Comparison of ENCODE assay signal across 28 cellular contexts in the genomic region with DNA sequence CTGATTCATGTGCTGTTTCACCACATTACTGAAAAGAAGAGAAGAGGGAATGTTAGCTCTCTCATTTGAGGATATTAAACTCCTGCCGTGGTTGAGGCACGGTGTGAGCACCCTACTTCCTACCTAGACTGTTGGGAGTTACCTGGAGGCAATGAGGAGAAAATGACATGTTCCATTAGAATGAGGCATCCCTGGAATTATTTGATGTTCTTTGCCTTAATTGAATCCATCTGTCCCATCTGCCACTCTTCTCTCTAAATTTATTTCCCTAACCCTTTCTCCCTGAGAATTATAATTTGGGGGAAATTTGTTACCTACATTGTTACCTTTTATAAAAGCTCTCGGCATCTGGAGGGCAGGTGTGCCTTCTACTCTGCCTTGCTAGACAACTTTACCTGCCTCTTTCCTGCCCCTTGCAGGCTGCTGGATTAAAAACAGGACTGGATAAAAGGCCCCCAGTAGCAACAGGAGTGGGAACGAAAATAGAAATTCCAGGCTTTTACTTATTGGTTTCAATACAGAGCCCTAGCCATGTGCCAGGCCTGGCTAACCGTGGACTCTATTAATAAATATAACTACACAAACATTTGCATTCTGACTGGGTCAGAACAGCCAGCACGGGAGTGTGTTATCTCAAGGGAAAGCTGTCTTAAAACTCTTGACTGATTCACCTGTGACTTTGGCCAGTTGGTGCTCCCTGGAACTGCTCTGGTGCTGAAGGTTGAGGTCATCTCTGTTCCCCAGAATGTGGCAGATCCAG. TPM values are rescaled to one million over a fixed set of nuclear protein-coding genes. Genes with fewer than 3 reads are reported as not detected.
DNase-seq lines count a peak whose midpoint lies in the region; ATAC-seq and TF ChIP-seq lines count a peak whose summit lies in the region.
"Had no signal": no experiment of that assay in that cellular context is flagged by ENCODE, and none has a peak within 500 bp of the region (broad histone marks: within the 10 kb centered on the region; RNA-seq: fewer than 3 reads in every experiment).

No MANE protein-coding gene starts in this region.

- no peak overlapping the region for H4K91ac ChIP-seq in trophoblast cell (ENCODE audit: low read depth, low read length)

- H3K79me1 ChIP-seq in trophoblast cell (ENCODE audit: low read length) = peaks cover 8% of the 10 kb centered on the region

- H3K27me3 ChIP-seq in GM23248 (replicated peaks; ENCODE audit: insufficient read depth) (no peaks in the 10 kb centered on the region), body of pancreas (no peaks in the 10 kb centered on the region), spleen (replicated peaks in 1 of 7) (peaks cover 0 to 20% (median 4%) of the 10 kb centered on the region in 7 donors), trophoblast cell (ENCODE audit: insufficient read depth, low read length) (no peaks in the 10 kb centered on the region)
- H3K27me3 ChIP-seq: BE2C, tibial artery had no signal

- H3K27me3 Mint-ChIP-seq in neural crest cell (ENCODE audit: low read depth) = peaks cover 9% of the 10 kb centered on the region
- H3K27me3 Mint-ChIP-seq: activated CD4-positive, alpha-beta memory T cell treated with anti-CD3 and anti-CD28 coated beads for 36 hours had no signal

- peak; percentile 19 for DNase-seq in GM23248
- peak; percentile 70 for DNase-seq in NCI-H2081 treated with DMSO at 0.1 percent for 48 hours (lab: John Stamatoyannopoulos, UW)
- peak; percentile 14 to 51 (median 40) for DNase-seq in body of pancreas
- DNase-seq in neural crest cell (ENCODE audit: low read depth, low spot score) = no peak
- DNase-seq in spleen = no peak
- no peak for DNase-seq in trophoblast cell
- DNase-seq: activated CD4-positive, alpha-beta memory T cell treated with anti-CD3 and anti-CD28 coated beads for 36 hours; activated T-cell treated with anti-CD3 and anti-CD28 coated beads, Interleukin-2, amount 50 U/mL, for 72 hours; BE2C; cerebellar nuclear complex; DMS153; H7; immature natural killer cell; KG1; left cardiac atrium; MM.1S; NCI-H510A treated with DMSO at 0.1 percent for 48 hours; nephron progenitor cell; NK-92 treated with Interleukin-12 subunit alpha and Interleukin-12 subunit beta, amount 100 ng/mL, for 24 hours; stimulated activated CD4-positive, alpha-beta T cell treated with anti-CD3 and anti-CD28 coated beads, Interleukin-2, amount 100 ng/mL, for 24 hours; stimulated activated CD8-positive, alpha-beta memory T cell treated with anti-CD3 and anti-CD28 coated beads, Interleukin-4, amount 100 ng/mL, for 48 hours; stimulated activated naive CD8-positive, alpha-beta T cell treated with anti-CD3 and anti-CD28 coated beads, Interleukin-15, amount 100 ng/mL, for 72 hours; tibial artery had no signal

- in situ Hi-C loops in GM23248 (cut with MboI) = no loop called here

- no peaks in the 10 kb centered on the region for H3K9me3 Mint-ChIP-seq in neural crest cell
- H3K9me3 Mint-ChIP-seq: activated CD4-positive, alpha-beta memory T cell treated with anti-CD3 and anti-CD28 coated beads for 36 hours; activated T-cell treated with anti-CD3 and anti-CD28 coated beads, Interleukin-2, amount 50 U/mL, for 72 hours; immature natural killer cell; stimulated activated naive CD8-positive, alpha-beta T cell treated with anti-CD3 and anti-CD28 coated beads, Interleukin-15, amount 100 ng/mL, for 72 hours; T-helper 1 cell treated with Interleukin-12 subunit alpha and Interleukin-12 subunit beta and Interleukin-4 antibody, amounts not matched to agents 30 μg/mL and 1 μg/mL, for 36 hours had no signal

- H3K9me3 ChIP-seq in GM23248 (ENCODE audit: low read depth) = no peaks in the 10 kb centered on the region
- no peaks in the 10 kb centered on the region for H3K9me3 ChIP-seq in body of pancreas
- H3K9me3 ChIP-seq in spleen = no peaks in the 10 kb centered on the region
- H3K9me3 ChIP-seq in trophoblast cell (ENCODE audit: insufficient read depth, low read depth, low read length) = no peaks in the 10 kb centered on the region
- H3K9me3 ChIP-seq: BE2C, tibial artery had no signal

- peaks cover 2% of the 10 kb centered on the region for H3K36me3 Mint-ChIP-seq in neural crest cell (ENCODE audit: low read depth)
- H3K36me3 Mint-ChIP-seq: activated CD4-positive, alpha-beta memory T cell treated with anti-CD3 and anti-CD28 coated beads for 36 hours had no signal

- TF ChIP-seq POLR2A in body of pancreas (IDR thresholded peaks at IDR 0.05) (no peak), spleen (IDR thresholded peaks at IDR 0.05) (no peak)

- H3K14ac ChIP-seq in trophoblast cell (ENCODE audit: low read length) = no peak overlapping the region

- H2BK120ac ChIP-seq in trophoblast cell (ENCODE audit: insufficient read depth, low read length, poor library complexity) = no peak overlapping the region

- H3K36me3 ChIP-seq in GM23248 (ENCODE audit: low read depth) (no peaks in the 10 kb centered on the region), body of pancreas (replicated peaks in 1 of 2; ENCODE audit: insufficient read depth in 1 of 2, low read depth in 2 of 2) (no peaks in the 10 kb centered on the region), spleen (no peaks in the 10 kb centered on the region), trophoblast cell (ENCODE audit: control insufficient read depth in 1 of 2, insufficient read depth in 2 of 2, low read length in 2 of 2) (no peaks in the 10 kb centered on the region)
- H3K36me3 ChIP-seq: tibial artery had no signal

- no peak overlapping the region for H3K9ac ChIP-seq in GM23248
- H3K9ac ChIP-seq in trophoblast cell (ENCODE audit: low read length) = no peak overlapping the region

- no peak overlapping the region for H3K23ac ChIP-seq in trophoblast cell (ENCODE audit: low read length)

- no peaks in the 10 kb centered on the region for H4K20me1 ChIP-seq in GM23248 (ENCODE audit: insufficient read depth)

- H3K4me1 ChIP-seq in GM23248 (ENCODE audit: insufficient read depth) (peaks cover 8% of the 10 kb centered on the region; the same call in 1 of the 2 replicates), body of pancreas (peaks cover 28% of the 10 kb centered on the region), spleen (peaks cover 6 to 34% (median 12%) of the 10 kb centered on the region in 6 donors), trophoblast cell (ENCODE audit: control insufficient read depth in 1 of 2, insufficient read depth in 2 of 2, low read length in 2 of 2) (no peaks in the 10 kb centered on the region)
- H3K4me1 ChIP-seq: BE2C had no signal

- intact Hi-C loops in body of pancreas (cut with DNase I) (no loop called here), spleen (cut with DNase I; ENCODE audit: low total_unique reads) (no loop called here)

- no peak overlapping the region for H4K12ac ChIP-seq in trophoblast cell (ENCODE audit: low read depth, low read length)

- H3K4me2 ChIP-seq in GM23248 (ENCODE audit: unreplicated experiment) (no peak overlapping the region), trophoblast cell (ENCODE audit: low read length) (no peak overlapping the region)

- H3K9me2 ChIP-seq in GM23248 (ENCODE audit: insufficient read depth) = no peaks in the 10 kb centered on the region

- H3F3A ChIP-seq in GM23248 (ENCODE audit: insufficient read depth) = no peaks in the 10 kb centered on the region

- H3K79me2 ChIP-seq in GM23248 (ENCODE audit: insufficient read depth) (peaks cover 25% of the 10 kb centered on the region), trophoblast cell (ENCODE audit: control insufficient read depth, insufficient read depth, low read length, poor library complexity) (peaks cover 4% of the 10 kb centered on the region)

- H3K27ac ChIP-seq in GM23248 (no peak overlapping the region), body of pancreas (peak overlapping the region in 2 of 4 donors; percentile 2 to 30), spleen (no peak overlapping the region), trophoblast cell (ENCODE audit: low read depth, low read length) (no peak overlapping the region)
- H3K27ac ChIP-seq: HL-60, tibial artery had no signal

- H3K27ac Mint-ChIP-seq in neural crest cell (ENCODE audit: unreplicated experiment) = no peak overlapping the region
- H3K27ac Mint-ChIP-seq: activated CD4-positive, alpha-beta memory T cell treated with anti-CD3 and anti-CD28 coated beads for 36 hours; activated T-cell treated with anti-CD3 and anti-CD28 coated beads, Interleukin-2, amount 50 U/mL, for 72 hours; nephron progenitor cell; stimulated activated naive CD8-positive, alpha-beta T cell treated with anti-CD3 and anti-CD28 coated beads, Interleukin-15, amount 100 ng/mL, for 72 hours; T-helper 1 cell treated with Interleukin-12 subunit alpha and Interleukin-12 subunit beta and Interleukin-4 antibody, amounts not matched to agents 30 μg/mL and 1 μg/mL, for 36 hours had no signal

- H2BK12ac ChIP-seq in trophoblast cell (ENCODE audit: low read length) = no peak overlapping the region

- H2BK5ac ChIP-seq in trophoblast cell (ENCODE audit: low read depth, low read length, poor library complexity) = no peak overlapping the region

- TF ChIP-seq CTCF in body of pancreas (IDR thresholded peaks at IDR 0.05) (no peak), neural crest cell (conservative IDR thresholded peaks at IDR 0.05) (no peak), spleen (IDR thresholded peaks at IDR 0.05 in 8 of 11, conservative IDR thresholded peaks at IDR 0.05 in 3 of 11) (no peak)

- H3K4me1 Mint-ChIP-seq in neural crest cell = peaks cover 23% of the 10 kb centered on the region

- ATAC-seq in body of pancreas (no peak), GM18498 (IDR thresholded peaks at IDR 0.05; ENCODE audit: unreplicated experiment) (no peak)
- ATAC-seq: activated CD4-positive, CD25-positive, alpha-beta regulatory T cell treated with anti-CD3 and anti-CD28 coated beads, Interleukin-2, amount 50 U/mL, for 24 hours; activated T-cell treated with anti-CD3 and anti-CD28 coated beads, Interleukin-2, amount 50 U/mL, for 72 hours; GM12878; left cardiac atrium; stimulated activated naive CD8-positive, alpha-beta T cell treated with anti-CD3 and anti-CD28 coated beads, Interleukin-15, amount 100 ng/mL, for 72 hours had no signal

- H3K4me3 Mint-ChIP-seq in neural crest cell = peak overlapping the region; percentile 35
- H3K4me3 Mint-ChIP-seq: activated CD4-positive, alpha-beta memory T cell treated with anti-CD3 and anti-CD28 coated beads for 36 hours; activated T-cell treated with anti-CD3 and anti-CD28 coated beads, Interleukin-2, amount 50 U/mL, for 72 hours; immature natural killer cell; nephron progenitor cell; stimulated activated naive CD8-positive, alpha-beta T cell treated with anti-CD3 and anti-CD28 coated beads, Interleukin-15, amount 100 ng/mL, for 72 hours; T-helper 1 cell treated with Interleukin-12 subunit alpha and Interleukin-12 subunit beta and Interleukin-4 antibody, amounts not matched to agents 30 μg/mL and 1 μg/mL, for 36 hours had no signal

- H2AK5ac ChIP-seq in trophoblast cell (ENCODE audit: low read length) = no peak overlapping the region

- no peak overlapping the region for H4K8ac ChIP-seq in trophoblast cell (ENCODE audit: low read depth, low read length)

- WGBS in GM23248 (ENCODE audit: low coverage in 1 of 2, low lambda C conversion rate in 2 of 2, missing lambda C conversion rate in 2 of 2), 2 experiments = 48 to 54% methylated on average over 6 of the region's 6 CpGs
- 43 to 48% methylated on average over 6 of the region's 6 CpGs for WGBS in body of pancreas, 2 donors
- 85 to 92% (median 87%) methylated on average over 6 of the region's 6 CpGs for WGBS in spleen, 5 donors
- WGBS in trophoblast cell (ENCODE audit: extremely low coverage, insufficient coverage, insufficient read length) = no CpG with 5 or more reads among the region's 6 CpGs

- H3K4me3 ChIP-seq in GM23248 (no peak overlapping the region), body of pancreas (no peak overlapping the region), spleen (no peak overlapping the region), trophoblast cell (ENCODE audit: low read depth, low read length) (no peak overlapping the region)
- H3K4me3 ChIP-seq: GM12878, tibial artery had no signal

- no peak overlapping the region for H3K4ac ChIP-seq in trophoblast cell (ENCODE audit: low read depth, low read length)

- H3K18ac ChIP-seq in trophoblast cell (ENCODE audit: low read length) = no peak overlapping the region

- H2AFZ ChIP-seq in GM23248 (no peak overlapping the region), trophoblast cell (ENCODE audit: insufficient read depth, low read length, poor library complexity) (no peak overlapping the region)

RNA-seq across cellular contexts. Expression of a gene that starts 4.4 kb away (rescaled TPM):
- 3.4 and 3.7 TPM in 2 replicates for total RNA-seq in GM23248 (2014; rRNA removed; shearing (Covaris generic))
- polyA plus RNA-seq in GM23248 (2016; fragmentation: Nextera tagmentation; extraction: Ambion mirVana) (4.5 and 4.9 TPM in 2 replicates), spleen (1 to 10 TPM; 2.4 to 4.8 (median 2.7) TPM)
- total RNA-seq in body of pancreas (1 to 10 TPM; 6.6 to 8.0 TPM), neural crest cell (13.1 and 14.4 TPM in 2 replicates), spleen (10 to 100 TPM; 14.0 to 29.3 (median 23.2) TPM)
- polyA plus RNA-seq in trophoblast cell (2013) = 4.0 TPM in 2 replicates

Comparison
In these comparisons a context has a peak if more than half of its experiments do, and no peak if none do; other contexts are left out.
1. DNase-seq: peak in GM23248 (single experiment), NCI-H2081 treated with DMSO at 0.1 percent for 48 hours (single experiment) and body of pancreas (4 of 4); none in neural crest cell (single experiment), spleen (single experiment) and trophoblast cell (0 of 2).